11 cellular contexts compared by ENCODE assay signal in the genomic region with DNA sequence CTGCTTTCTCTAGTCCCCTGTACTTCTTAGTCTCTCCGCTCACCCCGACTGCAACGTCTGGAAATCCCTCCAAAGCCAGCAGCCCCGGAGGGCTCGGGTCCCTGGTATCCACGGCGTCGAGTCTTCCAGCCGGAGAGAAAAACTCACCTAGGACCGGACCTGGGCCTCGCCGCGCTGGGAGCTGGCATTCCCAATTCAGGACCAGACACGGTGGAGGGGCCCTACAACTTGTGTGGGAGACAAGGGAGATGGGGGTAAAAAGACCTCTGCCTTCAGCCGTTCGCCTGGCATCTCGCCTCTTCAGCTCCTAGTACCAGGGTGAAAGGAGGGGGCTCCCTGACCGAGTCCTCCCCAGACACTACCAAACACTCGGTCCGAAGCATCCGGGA.
DNase-seq lines count a peak whose midpoint lies in the region; ATAC-seq and TF ChIP-seq lines count a peak whose summit lies in the region.
"Had no signal": no experiment of that assay in that cellular context is flagged by ENCODE, and none has a peak within 500 bp of the region (broad histone marks: within the 10 kb centered on the region; RNA-seq: fewer than 3 reads in every experiment).

No MANE protein-coding gene starts in this region.

- H3K27ac ChIP-seq in SK-N-MC (peak overlapping the region; percentile 82), MM.1S (ENCODE audit: low read length) (no peak overlapping the region)
- H3K27ac ChIP-seq: thoracic aorta had no signal

- no peaks in the 10 kb centered on the region for H3K79me2 ChIP-seq in MM.1S (ENCODE audit: low read length)

- H3K27me3 ChIP-seq in MM.1S (replicated peaks; ENCODE audit: insufficient read depth, low read length), result peaks cover 12% of the 10 kb centered on the region

- peaks cover 5% of the 10 kb centered on the region; the same call in 1 of the 2 replicates for H3F3A ChIP-seq in MM.1S (ENCODE audit: insufficient read depth, low read length)

- H3K4me1 Mint-ChIP-seq in activated CD4-positive, alpha-beta T cell treated with anti-CD3 and anti-CD28 coated beads, Interleukin-2, amount 10 ng/mL, durations not matched to agents 24 days and 14 days, result peaks cover 30% of the 10 kb centered on the region

- H3K36me3 ChIP-seq in SK-N-MC (ENCODE audit: insufficient read depth, low read length) (no peaks in the 10 kb centered on the region), MM.1S (replicated peaks; ENCODE audit: insufficient read depth, low read length) (no peaks in the 10 kb centered on the region)
- H3K36me3 ChIP-seq: thoracic aorta had no signal

- no peak overlapping the region for H3K27ac Mint-ChIP-seq in activated CD4-positive, alpha-beta T cell treated with anti-CD3 and anti-CD28 coated beads, Interleukin-2, amount 10 ng/mL, durations not matched to agents 24 days and 14 days
- H3K27ac Mint-ChIP-seq: memory B cell had no signal

- H3K27me3 Mint-ChIP-seq in activated CD4-positive, alpha-beta T cell treated with anti-CD3 and anti-CD28 coated beads, Interleukin-2, amount 10 ng/mL, durations not matched to agents 24 days and 14 days, result peaks cover 67% of the 10 kb centered on the region

- TF ChIP-seq CTCF in fibroblast of mammary gland (conservative IDR thresholded peaks at IDR 0.05; ENCODE audit: control insufficient read depth, insufficient read depth, low read depth, low read length), result no peak
- no peak for TF ChIP-seq CTCF in MM.1S (IDR thresholded peaks at IDR 0.05; ENCODE audit: low read length)

- peaks cover 3% of the 10 kb centered on the region for H3K36me3 Mint-ChIP-seq in activated CD4-positive, alpha-beta T cell treated with anti-CD3 and anti-CD28 coated beads, Interleukin-2, amount 10 ng/mL, durations not matched to agents 24 days and 14 days (ENCODE audit: low read depth)

- H3K4me3 Mint-ChIP-seq in activated CD4-positive, alpha-beta T cell treated with anti-CD3 and anti-CD28 coated beads, Interleukin-2, amount 10 ng/mL, durations not matched to agents 24 days and 14 days, result peak overlapping the region; percentile 71
- H3K4me3 Mint-ChIP-seq: memory B cell had no signal

- no peaks in the 10 kb centered on the region for H4K20me1 ChIP-seq in MM.1S (ENCODE audit: insufficient read depth, low read length)

- peaks cover 28% of the 10 kb centered on the region for H3K9me3 Mint-ChIP-seq in activated CD4-positive, alpha-beta T cell treated with anti-CD3 and anti-CD28 coated beads, Interleukin-2, amount 10 ng/mL, durations not matched to agents 24 days and 14 days

- no peak overlapping the region for H3K4me2 ChIP-seq in MM.1S (ENCODE audit: low read depth, low read length)

- ATAC-seq in GM21515 (IDR thresholded peaks at IDR 0.05; ENCODE audit: unreplicated experiment), result no peak

- 0 out of 2 replicates have a peak, but pooled peaks cover 2% of the 10 kb centered on the region for H3K9me2 ChIP-seq in MM.1S (replicated peaks; ENCODE audit: insufficient read depth, low read length)

- no peaks in the 10 kb centered on the region for H3K9me3 ChIP-seq in SK-N-MC (ENCODE audit: low read depth, low read length)
- no peaks in the 10 kb centered on the region for H3K9me3 ChIP-seq in MM.1S (replicated peaks; ENCODE audit: insufficient read depth, low read length)
- H3K9me3 ChIP-seq: thoracic aorta had no signal

- H3K9ac ChIP-seq in SK-N-MC (ENCODE audit: insufficient read length) (peak overlapping the region; percentile 43), MM.1S (ENCODE audit: low read length) (no peak overlapping the region)

- DNase-seq in activated CD4-positive, alpha-beta T cell treated with anti-CD3 and anti-CD28 coated beads, Interleukin-2, amount 10 ng/mL, durations not matched to agents 24 days and 14 days, result no peak
- no peak for DNase-seq in activated CD4-positive, alpha-beta T cell treated with anti-CD3 and anti-CD28 coated beads for 48 hours
- DNase-seq in SK-N-MC (ENCODE audit: low read depth, low spot score), result no peak
- DNase-seq in fibroblast of mammary gland (ENCODE audit: low read depth), result no peak
- DNase-seq in skeletal muscle cell (ENCODE audit: low read depth), result no peak
- DNase-seq in MM.1S, result no peak
- DNase-seq in NCI-H187 (lab: John Stamatoyannopoulos, UW), result no peak
- DNase-seq: SIG-M5 had no signal

- no peaks in the 10 kb centered on the region for H3K4me1 ChIP-seq in MM.1S (ENCODE audit: low read length)

- H3K4me3 ChIP-seq in SK-N-MC (peak overlapping the region; percentile 97), fibroblast of mammary gland (ENCODE audit: control insufficient read depth, low read depth, low read length) (peak overlapping the region; percentile 38), skeletal muscle cell (ENCODE audit: low read depth, low read length) (peak overlapping the region; percentile 35), MM.1S (ENCODE audit: low read length) (no peak overlapping the region)

- intact Hi-C loops in activated CD4-positive, alpha-beta T cell treated with anti-CD3 and anti-CD28 coated beads, Interleukin-2, amount 10 ng/mL, durations not matched to agents 24 days and 14 days (cut with micrococcal nuclease), result loop anchor here (2.0 to 5.0 kb wide), 2 partner anchors 191 to 373 kb away; partner anchors contain the start of gene ZSCAN12

- no peak overlapping the region for H2AFZ ChIP-seq in MM.1S (ENCODE audit: low read length)
